In the genomic region with DNA sequence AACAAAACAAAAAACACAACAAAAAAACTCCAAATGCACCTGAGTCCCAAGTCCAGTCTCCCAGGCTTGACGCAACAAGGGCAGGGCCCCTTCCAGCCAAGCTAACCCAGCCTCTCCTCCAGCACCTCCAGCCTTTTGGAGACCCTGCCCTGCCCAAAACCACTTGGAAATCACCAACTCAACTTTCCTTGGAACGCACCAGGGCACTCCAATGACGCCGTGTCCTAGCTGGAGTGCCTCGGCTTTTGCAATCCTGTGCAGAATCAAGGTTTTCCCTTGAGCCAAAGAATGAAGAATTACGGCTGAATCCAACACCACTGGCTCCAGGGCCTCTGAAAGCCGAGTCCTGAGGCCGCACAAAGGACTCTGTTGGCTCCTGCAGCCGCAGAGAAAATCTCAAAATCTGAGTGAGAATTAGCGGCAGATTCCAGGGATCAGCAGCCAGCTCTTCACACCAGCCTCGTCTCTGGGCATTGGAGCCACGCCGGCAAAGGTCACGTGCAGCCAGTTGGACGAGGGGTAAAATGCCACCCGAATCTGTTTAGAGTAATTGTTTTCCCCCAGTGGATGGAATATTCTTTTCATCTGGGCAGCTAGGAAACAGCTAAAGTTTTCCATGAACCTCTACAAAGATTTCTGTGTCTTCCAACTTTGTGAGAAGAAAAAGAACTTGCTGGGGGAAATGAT, we compare ENCODE assay signal across 16 cellular contexts. TPM values are rescaled to one million over a fixed set of nuclear protein-coding genes. Genes with fewer than 3 reads are reported as not detected.
DNase-seq lines count a peak whose midpoint lies in the region; ATAC-seq and TF ChIP-seq lines count a peak whose summit lies in the region.
"Had no signal": no experiment of that assay in that cellular context is flagged by ENCODE, and none has a peak within 500 bp of the region (broad histone marks: within the 10 kb centered on the region; RNA-seq: fewer than 3 reads in every experiment).

No MANE protein-coding gene starts in this region.

- intact Hi-C loops in thyroid gland (cut with DNase I) = no loop called here

- no peaks in the 10 kb centered on the region for H3K36me3 ChIP-seq in thyroid gland

- H3K9me3 ChIP-seq in thyroid gland = no peaks in the 10 kb centered on the region

- no peak for TF ChIP-seq POLR2A in thyroid gland (IDR thresholded peaks at IDR 0.05)

- H3K27me3 ChIP-seq in thyroid gland = no peaks in the 10 kb centered on the region

- no peak for ATAC-seq in GM19467 (IDR thresholded peaks at IDR 0.05; ENCODE audit: unreplicated experiment)
- ATAC-seq: stimulated activated naive CD8-positive, alpha-beta T cell treated with anti-CD3 and anti-CD28 coated beads, Interleukin-15, Interleukin-2, amounts not matched to agents 100 U/mL and 50 U/mL, for 24 hours had no signal

- no peak for TF ChIP-seq CTCF in nephron progenitor cell (IDR thresholded peaks at IDR 0.05)
- peak in 1 of 6 experiments; percentile 13 for TF ChIP-seq CTCF in thyroid gland (IDR thresholded peaks at IDR 0.05)

- DNase-seq in SK-MEL-5 (ENCODE audit: low read depth, low spot score) (peak; percentile 42), foreskin melanocyte (peak; percentile 85), nephron progenitor cell (no peak), thyroid gland (peak; percentile 83), GM03348 (ENCODE audit: low spot score) (no peak), putamen (ENCODE audit: low spot score) (no peak)
- DNase-seq: central memory CD4-positive, alpha-beta T cell; NCI-H2029 treated with DMSO at 0.1 percent for 48 hours; NCI-H510A; SHP77; stimulated activated CD4-positive, alpha-beta T cell treated with anti-CD3 and anti-CD28 coated beads, Interleukin-15, amount 100 ng/mL, for 24 hours; stimulated activated naive CD8-positive, alpha-beta T cell treated with anti-CD3 and anti-CD28 coated beads, Interleukin-15, Interleukin-2, amounts not matched to agents 100 U/mL and 50 U/mL, for 24 hours; WERI-Rb-1 had no signal

- no peaks in the 10 kb centered on the region for H3K9me3 Mint-ChIP-seq in nephron progenitor cell

- peaks cover 39 to 63% of the 10 kb centered on the region in 2 donors for H3K4me1 ChIP-seq in thyroid gland

- 28 to 34% methylated on average over 9 to 16 of the region's 16 CpGs for WGBS in thyroid gland, 2 donors

- peak overlapping the region; percentile 14 to 63 (median 56) for H3K27ac ChIP-seq in thyroid gland
- H3K27ac ChIP-seq: HL-60, WERI-Rb-1 had no signal

- H3K4me3 Mint-ChIP-seq in nephron progenitor cell = peak overlapping the region; percentile 32
- H3K4me3 Mint-ChIP-seq: T-helper 1 cell treated with Interleukin-12 subunit alpha and Interleukin-12 subunit beta and Interleukin-4 antibody, amounts not matched to agents 30 μg/mL and 1 μg/mL, for 36 hours had no signal

- peak overlapping the region; percentile 48 for H3K27ac Mint-ChIP-seq in nephron progenitor cell
- H3K27ac Mint-ChIP-seq: T-helper 1 cell treated with Interleukin-12 subunit alpha and Interleukin-12 subunit beta and Interleukin-4 antibody, amounts not matched to agents 30 μg/mL and 1 μg/mL, for 36 hours had no signal

- H3K4me3 ChIP-seq in thyroid gland (replicated peaks in 1 of 3) = no peak overlapping the region

- H3K27me3 Mint-ChIP-seq in nephron progenitor cell (ENCODE audit: low read depth, poor library complexity) = no peaks in the 10 kb centered on the region

- no peaks in the 10 kb centered on the region for H3K36me3 Mint-ChIP-seq in nephron progenitor cell (ENCODE audit: low read depth)

- H3K4me1 Mint-ChIP-seq in nephron progenitor cell = peaks cover 46% of the 10 kb centered on the region

- in situ Hi-C loops in SK-MEL-5 (cut with HindIII; ENCODE audit: low pct_unique_long_range_greater_than_20kb, low sequenced_read_pairs) = no loop called here

RNA-seq across cellular contexts. Expression of a gene that starts 9.7 kb away (rescaled TPM):
- 26.7 and 33.6 TPM in 2 replicates for total RNA-seq in SK-MEL-5 (2014; rRNA removed; shearing (Covaris generic))
- polyA plus RNA-seq in SK-MEL-5 (2015; cell fraction: cytosol; rRNA removed) = 61.0 and 64.3 TPM in 2 replicates
- polyA plus RNA-seq in SK-MEL-5 (2015; cell fraction: nucleus; rRNA removed) = 73.9 and 104 TPM in 2 replicates
- total RNA-seq in thyroid gland = 10 to 100 TPM; 35.8 to 86.8 (median 42.1) TPM

RNA-seq across cellular contexts. Expression of a gene that starts 33.6 kb away (rescaled TPM):
- 17.6 and 23.5 TPM in 2 replicates for total RNA-seq in SK-MEL-5 (2014; rRNA removed; shearing (Covaris generic))
- 84.0 and 101 TPM in 2 replicates for polyA plus RNA-seq in SK-MEL-5 (2015; cell fraction: cytosol; rRNA removed)
- 27.2 and 37.8 TPM in 2 replicates for polyA plus RNA-seq in SK-MEL-5 (2015; cell fraction: nucleus; rRNA removed)
- total RNA-seq in thyroid gland = 10 to 100 TPM; 19.5 to 37.8 (median 27.8) TPM

Comparison
In these comparisons a context has a peak if more than half of its experiments do, and no peak if none do; other contexts are left out.
1. DNase-seq: peak in SK-MEL-5 (single experiment), foreskin melanocyte (single experiment) and thyroid gland (2 of 2); none in nephron progenitor cell (single experiment), GM03348 (single experiment) and putamen (single experiment).